Comparison of ENCODE assay signal across 1 cellular context in genomic region chr10:103668351-103669242, GRCh38.
TF ChIP-seq lines count a peak whose summit lies in the region.

No MANE protein-coding gene starts in this region.

TF ChIP-seq in K562, 482 proteins besides CTCF, POLR2A, EP300 and RAD21 (continued from another document and continues in another):
- no peak for TF ChIP-seq ELK3 (CRISPR knock-in tag; IDR thresholded peaks at IDR 0.05)
- peak in 1 of 2 experiments; percentile 57; a peak in 1 of 4 replicates for TF ChIP-seq RCOR1 (IDR thresholded peaks at IDR 0.05; ENCODE audit: borderline replicate concordance in 1 of 2, low read depth in 2 of 2, low read length in 2 of 2)
- no peak for TF ChIP-seq SIN3A (IDR thresholded peaks at IDR 0.05; ENCODE audit: borderline replicate concordance in 2 of 2, control insufficient read depth in 1 of 2, low read depth in 2 of 2, low read length in 2 of 2)
- no peak for TF ChIP-seq PCBP1 (IDR thresholded peaks at IDR 0.05; ENCODE audit: low read depth, low read length, poor library complexity, severe bottlenecking)
- no peak for TF ChIP-seq MAFG (tag; conservative IDR thresholded peaks at IDR 0.05)
- TF ChIP-seq NR2C1 (IDR thresholded peaks at IDR 0.05), result no peak
- no peak for TF ChIP-seq NR2C1 (tag; IDR thresholded peaks at IDR 0.05)
- no peak for TF ChIP-seq BCOR (IDR thresholded peaks at IDR 0.05)
- no peak for TF ChIP-seq DIDO1 (tag; IDR thresholded peaks at IDR 0.05; ENCODE audit: low read depth)
- peak in 1 of 2 experiments; percentile 72; a peak in 2 of 4 replicates for TF ChIP-seq HDAC1 (IDR thresholded peaks at IDR 0.05)
- TF ChIP-seq HNRNPLL (IDR thresholded peaks at IDR 0.05; ENCODE audit: low read depth, low read length, poor library complexity, severe bottlenecking), result no peak
- TF ChIP-seq ZNF77 (CRISPR knock-in tag; IDR thresholded peaks at IDR 0.05), result no peak
- no peak for TF ChIP-seq KAT8 (IDR thresholded peaks at IDR 0.05; ENCODE audit: low read depth)
- no peak for TF ChIP-seq CCAR2 (IDR thresholded peaks at IDR 0.05; ENCODE audit: low read depth, low read length)
- TF ChIP-seq FOXA1 (IDR thresholded peaks at IDR 0.05; ENCODE audit: borderline replicate concordance), result no peak
- TF ChIP-seq, protein P1, sequence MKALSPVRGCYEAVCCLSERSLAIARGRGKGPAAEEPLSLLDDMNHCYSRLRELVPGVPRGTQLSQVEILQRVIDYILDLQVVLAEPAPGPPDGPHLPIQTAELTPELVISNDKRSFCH (CRISPR knock-in tag; IDR thresholded peaks at IDR 0.05), result no peak
- TF ChIP-seq, protein P1 (tag; IDR thresholded peaks at IDR 0.05), result no peak
- peak; percentile 78 for TF ChIP-seq ZNF232 (CRISPR knock-in tag; IDR thresholded peaks at IDR 0.05)
- TF ChIP-seq IRF9 (tag; IDR thresholded peaks at IDR 0.05), result no peak
- TF ChIP-seq NCOA6 (IDR thresholded peaks at IDR 0.05), result no peak
- no peak for TF ChIP-seq SNRNP70 (optimal IDR thresholded peaks at IDR 0.05; ENCODE audit: low read depth, low read length)
- TF ChIP-seq OTX1 (CRISPR knock-in tag; IDR thresholded peaks at IDR 0.05), result no peak
- no peak for TF ChIP-seq EWSR1 (IDR thresholded peaks at IDR 0.05; ENCODE audit: borderline replicate concordance, low read depth, partially characterized antibody)
- TF ChIP-seq ZNF347 (CRISPR knock-in tag; IDR thresholded peaks at IDR 0.05; ENCODE audit: low read depth), result no peak
- TF ChIP-seq ARID3B (CRISPR knock-in tag; IDR thresholded peaks at IDR 0.05; ENCODE audit: borderline replicate concordance), result no peak
- TF ChIP-seq KDM4B (IDR thresholded peaks at IDR 0.05; ENCODE audit: borderline replicate concordance in 2 of 2, low read depth in 1 of 2), result no peak
- TF ChIP-seq ZKSCAN3 (CRISPR knock-in tag; IDR thresholded peaks at IDR 0.05), result no peak
- TF ChIP-seq NR2F6 (CRISPR knock-in tag; IDR thresholded peaks at IDR 0.05), result no peak
- TF ChIP-seq SP1 (CRISPR knock-in tag; IDR thresholded peaks at IDR 0.05), result no peak
- no peak for TF ChIP-seq NFXL1 (CRISPR knock-in tag; IDR thresholded peaks at IDR 0.05)
- TF ChIP-seq CC2D1A (IDR thresholded peaks at IDR 0.05), result peak; percentile 87; the same call in 1 of the 2 replicates
- TF ChIP-seq MECOM (CRISPR knock-in tag; IDR thresholded peaks at IDR 0.05), result no peak
- no peak for TF ChIP-seq E2F3 (CRISPR knock-in tag; IDR thresholded peaks at IDR 0.05)
- TF ChIP-seq CBX3 (IDR thresholded peaks at IDR 0.05; ENCODE audit: borderline replicate concordance in 1 of 2, low read length in 2 of 2), result peak in 1 of 2 experiments; percentile 69; a peak in 1 of 3 replicates
- TF ChIP-seq, protein P2, sequence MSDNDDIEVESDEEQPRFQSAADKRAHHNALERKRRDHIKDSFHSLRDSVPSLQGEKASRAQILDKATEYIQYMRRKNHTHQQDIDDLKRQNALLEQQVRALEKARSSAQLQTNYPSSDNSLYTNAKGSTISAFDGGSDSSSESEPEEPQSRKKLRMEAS (CRISPR knock-in tag; IDR thresholded peaks at IDR 0.05), result peak; percentile 96
- no peak for TF ChIP-seq CEBPB (tag; IDR thresholded peaks at IDR 0.05)
- TF ChIP-seq FOXM1 (IDR thresholded peaks at IDR 0.05; ENCODE audit: low read depth), result no peak
- TF ChIP-seq FOXM1 (CRISPR knock-in tag; IDR thresholded peaks at IDR 0.05; ENCODE audit: low read depth), result no peak
- no peak for TF ChIP-seq RFX1 (IDR thresholded peaks at IDR 0.05)
- no peak for TF ChIP-seq CHD2 (IDR thresholded peaks at IDR 0.05; ENCODE audit: low read depth, low read length)
- TF ChIP-seq, protein P3, sequence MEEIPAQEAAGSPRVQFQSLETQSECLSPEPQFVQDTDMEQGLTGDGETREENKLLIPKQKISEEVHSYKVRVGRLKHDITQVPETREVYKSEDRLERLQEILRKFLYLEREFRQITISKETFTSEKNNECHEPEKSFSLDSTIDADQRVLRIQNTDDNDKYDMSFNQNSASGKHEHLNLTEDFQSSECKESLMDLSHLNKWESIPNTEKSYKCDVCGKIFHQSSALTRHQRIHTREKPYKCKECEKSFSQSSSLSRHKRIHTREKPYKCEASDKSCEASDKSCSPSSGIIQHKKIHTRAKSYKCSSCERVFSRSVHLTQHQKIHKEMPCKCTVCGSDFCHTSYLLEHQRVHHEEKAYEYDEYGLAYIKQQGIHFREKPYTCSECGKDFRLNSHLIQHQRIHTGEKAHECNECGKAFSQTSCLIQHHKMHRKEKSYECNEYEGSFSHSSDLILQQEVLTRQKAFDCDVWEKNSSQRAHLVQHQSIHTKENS (CRISPR knock-in tag; IDR thresholded peaks at IDR 0.05), result no peak
- peak; percentile 67 for TF ChIP-seq FOXP4 (CRISPR knock-in tag; IDR thresholded peaks at IDR 0.05; ENCODE audit: borderline replicate concordance)
- no peak for TF ChIP-seq CHD1 (IDR thresholded peaks at IDR 0.05; ENCODE audit: low read length)
- no peak for TF ChIP-seq RBM22 (IDR thresholded peaks at IDR 0.05; ENCODE audit: low read depth, low read length, poor library complexity, severe bottlenecking)
- no peak for TF ChIP-seq ZNF316 (IDR thresholded peaks at IDR 0.05)
- no peak for TF ChIP-seq ZNF740 (CRISPR knock-in tag; IDR thresholded peaks at IDR 0.05)
- TF ChIP-seq ZNF740 (tag; IDR thresholded peaks at IDR 0.05), result no peak
- TF ChIP-seq, protein P4, sequence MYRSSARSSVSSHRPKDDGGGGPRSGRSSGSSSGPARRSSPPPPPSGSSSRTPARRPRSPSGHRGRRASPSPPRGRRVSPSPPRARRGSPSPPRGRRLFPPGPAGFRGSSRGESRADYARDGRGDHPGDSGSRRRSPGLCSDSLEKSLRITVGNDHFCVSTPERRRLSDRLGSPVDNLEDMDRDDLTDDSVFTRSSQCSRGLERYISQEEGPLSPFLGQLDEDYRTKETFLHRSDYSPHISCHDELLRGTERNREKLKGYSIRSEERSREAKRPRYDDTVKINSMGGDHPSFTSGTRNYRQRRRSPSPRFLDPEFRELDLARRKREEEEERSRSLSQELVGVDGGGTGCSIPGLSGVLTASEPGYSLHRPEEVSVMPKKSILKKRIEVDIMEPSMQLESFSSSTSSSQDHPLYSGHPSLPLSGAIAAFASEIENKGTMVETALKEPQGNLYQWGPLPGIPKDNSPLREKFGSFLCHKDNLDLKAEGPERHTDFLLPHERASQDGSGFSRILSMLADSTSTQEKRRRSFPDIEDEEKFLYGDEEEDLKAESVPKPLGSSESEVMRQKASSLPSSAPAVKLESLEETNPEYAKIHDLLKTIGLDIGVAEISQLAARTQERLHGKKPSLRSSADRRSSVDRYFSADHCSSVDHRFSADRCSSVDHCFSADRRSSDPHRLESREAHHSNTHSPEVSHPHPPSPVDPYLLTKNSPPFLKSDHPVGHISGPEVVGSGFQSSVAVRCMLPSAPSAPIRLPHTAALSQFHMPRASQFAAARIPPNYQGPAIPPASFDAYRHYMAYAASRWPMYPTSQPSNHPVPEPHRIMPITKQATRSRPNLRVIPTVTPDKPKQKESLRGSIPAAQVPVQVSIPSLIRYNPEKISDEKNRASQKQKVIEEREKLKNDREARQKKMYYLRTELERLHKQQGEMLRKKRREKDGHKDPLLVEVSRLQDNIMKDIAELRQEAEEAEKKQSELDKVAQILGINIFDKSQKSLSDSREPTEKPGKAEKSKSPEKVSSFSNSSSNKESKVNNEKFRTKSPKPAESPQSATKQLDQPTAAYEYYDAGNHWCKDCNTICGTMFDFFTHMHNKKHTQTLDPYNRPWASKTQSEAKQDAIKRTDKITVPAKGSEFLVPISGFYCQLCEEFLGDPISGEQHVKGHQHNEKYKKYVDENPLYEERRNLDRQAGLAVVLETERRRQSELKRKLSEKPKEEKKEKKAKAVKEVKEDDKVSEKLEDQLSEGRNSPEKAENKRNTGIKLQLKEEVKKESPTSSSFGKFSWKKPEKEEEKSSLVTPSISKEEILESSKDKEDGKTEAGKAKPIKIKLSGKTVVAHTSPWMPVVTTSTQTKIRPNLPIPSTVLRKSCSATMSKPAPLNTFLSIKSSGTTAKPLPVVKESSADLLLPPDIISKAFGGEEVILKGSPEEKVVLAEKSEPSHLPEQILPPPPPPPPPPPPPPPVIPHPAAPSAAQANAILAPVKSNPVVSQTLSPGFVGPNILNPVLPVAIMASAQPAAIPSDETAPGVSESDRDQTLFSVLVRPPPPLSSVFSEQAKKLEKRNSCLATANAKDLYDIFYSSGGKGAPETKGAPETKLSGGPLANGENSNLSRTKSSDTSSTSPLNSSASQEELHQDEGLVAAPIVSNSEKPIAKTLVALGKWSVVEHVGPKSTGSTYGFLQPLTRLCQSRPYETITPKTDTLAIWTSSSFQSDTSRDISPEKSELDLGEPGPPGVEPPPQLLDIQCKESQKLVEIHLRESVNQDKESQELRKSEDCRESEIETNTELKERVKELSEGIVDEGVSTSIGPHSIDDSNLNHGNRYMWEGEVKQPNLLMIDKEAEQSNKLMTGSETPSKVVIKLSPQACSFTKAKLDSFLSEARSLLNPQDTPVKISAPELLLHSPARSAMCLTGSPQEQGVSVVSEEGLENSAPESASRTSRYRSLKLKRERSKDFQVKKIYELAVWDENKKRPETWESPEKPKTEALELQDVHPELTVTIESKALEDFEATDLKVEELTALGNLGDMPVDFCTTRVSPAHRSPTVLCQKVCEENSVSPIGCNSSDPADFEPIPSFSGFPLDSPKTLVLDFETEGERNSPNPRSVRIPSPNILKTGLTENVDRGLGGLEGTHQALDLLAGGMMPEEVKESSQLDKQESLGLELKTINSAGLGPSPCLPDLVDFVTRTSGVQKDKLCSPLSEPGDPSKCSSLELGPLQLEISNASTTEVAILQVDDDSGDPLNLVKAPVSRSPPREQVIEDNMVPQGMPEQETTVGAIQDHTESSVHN (IDR thresholded peaks at IDR 0.05; ENCODE audit: borderline replicate concordance in 1 of 2, low read depth in 1 of 2), result no peak
- TF ChIP-seq, protein P5, sequence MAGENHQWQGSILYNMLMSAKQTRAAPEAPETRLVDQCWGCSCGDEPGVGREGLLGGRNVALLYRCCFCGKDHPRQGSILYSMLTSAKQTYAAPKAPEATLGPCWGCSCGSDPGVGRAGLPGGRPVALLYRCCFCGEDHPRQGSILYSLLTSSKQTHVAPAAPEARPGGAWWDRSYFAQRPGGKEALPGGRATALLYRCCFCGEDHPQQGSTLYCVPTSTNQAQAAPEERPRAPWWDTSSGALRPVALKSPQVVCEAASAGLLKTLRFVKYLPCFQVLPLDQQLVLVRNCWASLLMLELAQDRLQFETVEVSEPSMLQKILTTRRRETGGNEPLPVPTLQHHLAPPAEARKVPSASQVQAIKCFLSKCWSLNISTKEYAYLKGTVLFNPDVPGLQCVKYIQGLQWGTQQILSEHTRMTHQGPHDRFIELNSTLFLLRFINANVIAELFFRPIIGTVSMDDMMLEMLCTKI (IDR thresholded peaks at IDR 0.05; ENCODE audit: partially characterized antibody), result no peak
- TF ChIP-seq SMARCE1 (IDR thresholded peaks at IDR 0.05), result no peak
- no peak for TF ChIP-seq SMAD2 (IDR thresholded peaks at IDR 0.05; ENCODE audit: low read depth, low read length)
